8 cellular contexts compared by ENCODE assay signal in genomic region chr17:29615492-29616299, GRCh38. TPM values are rescaled to one million over a fixed set of nuclear protein-coding genes. Genes with fewer than 3 reads are reported as not detected.
DNase-seq lines count a peak whose midpoint lies in the region; ATAC-seq and TF ChIP-seq lines count a peak whose summit lies in the region.

No MANE protein-coding gene starts in this region.

- H3K27me3 ChIP-seq in Panc1 (ENCODE audit: control insufficient read depth, insufficient read depth, low read length) = no peaks in the 10 kb centered on the region

- BruUV-seq in Panc1 (replicated peaks; lab: Mats Ljungman, UMichigan) = no TSS peak

- H3K27ac ChIP-seq in Panc1 (ENCODE audit: low read length) = peak overlapping the region; percentile 19; the same call in 1 of the 2 replicates

- H3K36me3 Mint-ChIP-seq in nephron (ENCODE audit: low read depth) = peaks cover 7% of the 10 kb centered on the region

- H3K4me1 Mint-ChIP-seq in nephron = peaks cover 26% of the 10 kb centered on the region

- POLR2A ChIA-PET in Panc1 (lab: Charles Lee) = interaction anchor here (0.9 kb wide), 1 partner anchor 24 kb away, joined by 3 read pairs; no protein-coding TSS in a partner anchor

- intact Hi-C loops in Panc1 (cut with micrococcal nuclease; ENCODE audit: unreplicated experiment) = no loop called here

- no peaks in the 10 kb centered on the region for H3K36me3 ChIP-seq in Panc1 (ENCODE audit: control insufficient read depth, insufficient read depth, low read length)

- DNase-seq in GM12865 (ENCODE audit: low read depth) (peak; percentile 84), Panc1 (ENCODE audit: low read depth, low spot score) (no peak), fibroblast of the conjunctiva (ENCODE audit: low read depth) (peak; percentile 65), NCI-H226 (no peak)
- DNase-seq in activated gamma-delta T cell treated with anti-CD3 and anti-CD28 coated beads, Interleukin-2, amount 50 U/mL, for 16 hours (ENCODE audit: low read depth) = peak; percentile 72
- DNase-seq in stimulated activated naive CD8-positive, alpha-beta T cell treated with anti-CD3 and anti-CD28 coated beads, Interleukin-15, Interleukin-2, amounts not matched to agents 100 U/mL and 50 U/mL, for 24 hours = peak; percentile 89

- TF ChIP-seq CTCF in GM12865 (IDR thresholded peaks at IDR 0.05; ENCODE audit: insufficient read depth, low read depth, low read length, missing control alignments) (no peak), Panc1 (IDR thresholded peaks at IDR 0.05) (no peak), nephron (IDR thresholded peaks at IDR 0.05; ENCODE audit: unreplicated experiment in 3 of 3) (no peak)

- H3K27ac Mint-ChIP-seq in nephron = no peak overlapping the region

- peaks cover 37% of the 10 kb centered on the region for H3K4me1 ChIP-seq in Panc1 (ENCODE audit: control insufficient read depth, insufficient read depth, low read length)

- peak overlapping the region; percentile 80 to 87 (median 84) for H3K4me3 Mint-ChIP-seq in nephron

- H3K9me3 ChIP-seq in Panc1 (ENCODE audit: control insufficient read depth, insufficient read depth, low read depth, low read length) = no peaks in the 10 kb centered on the region

- CTCF ChIA-PET in Panc1 (lab: Charles Lee) = interaction anchor here (0.6 to 2.1 kb wide), 5 partner anchors 18 to 246 kb away, joined by 3 to 7 read pairs (median 5); no protein-coding TSS in a partner anchor

- in situ Hi-C loops in Panc1 (cut with HindIII; ENCODE audit: low pct_unique_long_range_greater_than_20kb, low sequenced_read_pairs) = no loop called here

- H3K27me3 Mint-ChIP-seq in nephron (ENCODE audit: low read depth) = peaks cover 66% of the 10 kb centered on the region

- ATAC-seq in HG03108 (IDR thresholded peaks at IDR 0.05; ENCODE audit: unreplicated experiment) (peak; percentile 57), Panc1 (peak; percentile 83)
- peak; percentile 66 for ATAC-seq in stimulated activated naive CD8-positive, alpha-beta T cell treated with anti-CD3 and anti-CD28 coated beads, Interleukin-15, Interleukin-2, amounts not matched to agents 100 U/mL and 50 U/mL, for 24 hours

- H3K9me3 Mint-ChIP-seq in nephron = no peaks in the 10 kb centered on the region

- H3K4me3 ChIP-seq in GM12865 (ENCODE audit: low read depth, low read length) (peak overlapping the region; percentile 48), Panc1 (ENCODE audit: low read depth in 2 of 2, low read length in 2 of 2) (peak overlapping the region; percentile 40 to 54)

RNA-seq across cellular contexts. Expression of gene CORO6, which starts 7.0 kb away (rescaled TPM):
- total RNA-seq in Panc1 (2021; ENCODE audit: unreplicated experiment) = 9.7 TPM
- polyA plus RNA-seq in Panc1 (2012; ENCODE audit: insufficient read length) = 11.8 TPM

RNA-seq across cellular contexts. Expression of gene ANKRD13B, which starts 22.8 kb away (rescaled TPM):
- total RNA-seq in Panc1 (2021; ENCODE audit: unreplicated experiment) = 31.4 TPM
- 34.3 TPM for polyA plus RNA-seq in Panc1 (2012; ENCODE audit: insufficient read length)

RNA-seq across cellular contexts. Expression of gene GIT1, which starts 26.2 kb away (rescaled TPM):
- total RNA-seq in Panc1 (2021; ENCODE audit: unreplicated experiment) = 94.6 TPM
- polyA plus RNA-seq in Panc1 (2012; ENCODE audit: insufficient read length) = 105 TPM

RNA-seq across cellular contexts. Expression of gene TP53I13, which starts 47.2 kb away (rescaled TPM):
- total RNA-seq in Panc1 (2021; ENCODE audit: unreplicated experiment) = 123 TPM
- 200 TPM for polyA plus RNA-seq in Panc1 (2012; ENCODE audit: insufficient read length)

RNA-seq across cellular contexts. Expression of gene ABHD15, which starts 48.9 kb away (rescaled TPM):
- total RNA-seq in Panc1 (2021; ENCODE audit: unreplicated experiment) = 33.7 TPM
- 25.9 TPM for polyA plus RNA-seq in Panc1 (2012; ENCODE audit: insufficient read length)

Comparison
In these comparisons a context has a peak if more than half of its experiments do, and no peak if none do; other contexts are left out.
1. DNase-seq: peak in GM12865 (single experiment), activated gamma-delta T cell treated with anti-CD3 and anti-CD28 coated beads, Interleukin-2, amount 50 U/mL, for 16 hours (single experiment), fibroblast of the conjunctiva (single experiment) and stimulated activated naive CD8-positive, alpha-beta T cell treated with anti-CD3 and anti-CD28 coated beads, Interleukin-15, Interleukin-2, amounts not matched to agents 100 U/mL and 50 U/mL, for 24 hours (single experiment); none in Panc1 (single experiment) and NCI-H226 (single experiment).
2. Peak in every context shown above with its lines, with median percentiles within 50 percentile points of each other: ATAC-seq.